ENCODE assay signal across 8 cellular contexts in genomic region chr6:32873947-32874346, GRCh38. TPM values are rescaled to one million over a fixed set of nuclear protein-coding genes. Genes with fewer than 3 reads are reported as not detected.
"Had no signal": no experiment of that assay in that cellular context is flagged by ENCODE, and none has a peak within 500 bp of the region (broad histone marks: within the 10 kb centered on the region; RNA-seq: fewer than 3 reads in every experiment).

No MANE protein-coding gene starts in this region.

RNA-seq across cellular contexts. Expression of gene PSMB9, which starts 20.0 kb away (rescaled TPM):
- total RNA-seq: hepatocyte, mesothelial cell of epicardium had no signal

RNA-seq across cellular contexts. Expression of gene HLA-DOB, which starts 57.1 kb away (rescaled TPM):
- total RNA-seq: hepatocyte, kidney epithelial cell, left lobe of liver, left ventricle myocardium inferior, lung microvascular endothelial cell, mesenteric fat pad, myocyte had no signal
